ENCODE assay signal across 8 cellular contexts in the genomic region with DNA sequence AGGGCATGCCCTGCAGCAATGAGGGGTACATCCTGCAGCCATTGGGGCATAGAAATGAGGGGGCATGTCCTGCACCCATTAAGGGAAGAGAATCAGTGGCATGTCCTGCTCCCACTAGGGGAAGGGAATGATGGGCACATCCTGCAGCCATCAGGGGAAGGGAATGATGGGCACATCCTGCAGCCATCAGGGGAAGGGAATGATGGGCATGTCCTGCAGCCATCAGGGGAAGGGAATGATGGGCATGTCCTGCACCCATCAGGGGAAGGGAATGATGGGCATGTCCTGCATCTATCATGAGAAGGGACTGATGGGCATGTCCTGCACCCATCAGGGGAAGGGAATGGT.
"Had no signal": no experiment of that assay in that cellular context is flagged by ENCODE, and none has a peak within 500 bp of the region (broad histone marks: within the 10 kb centered on the region; RNA-seq: fewer than 3 reads in every experiment).

No MANE protein-coding gene starts in this region.

- H3K4me1 ChIP-seq: HAP-1 had no signal

- H3K9ac ChIP-seq: GM23248 had no signal

- H2AFZ ChIP-seq: GM23248 had no signal

- H3K27ac ChIP-seq: GM23248, HL-60 had no signal

- H3K9me3 ChIP-seq: HAP-1 had no signal

- ATAC-seq: HCT116, HepG2 had no signal

- DNase-seq: GM23248, GOT3, H7, KBM-7 had no signal

- H3K36me3 ChIP-seq: HAP-1 had no signal

- H3K4me3 ChIP-seq: GM23248, HAP-1 had no signal

- FAIRE-seq: HepG2 had no signal
